Comparison of ENCODE assay signal across 8 cellular contexts in the genomic region with DNA sequence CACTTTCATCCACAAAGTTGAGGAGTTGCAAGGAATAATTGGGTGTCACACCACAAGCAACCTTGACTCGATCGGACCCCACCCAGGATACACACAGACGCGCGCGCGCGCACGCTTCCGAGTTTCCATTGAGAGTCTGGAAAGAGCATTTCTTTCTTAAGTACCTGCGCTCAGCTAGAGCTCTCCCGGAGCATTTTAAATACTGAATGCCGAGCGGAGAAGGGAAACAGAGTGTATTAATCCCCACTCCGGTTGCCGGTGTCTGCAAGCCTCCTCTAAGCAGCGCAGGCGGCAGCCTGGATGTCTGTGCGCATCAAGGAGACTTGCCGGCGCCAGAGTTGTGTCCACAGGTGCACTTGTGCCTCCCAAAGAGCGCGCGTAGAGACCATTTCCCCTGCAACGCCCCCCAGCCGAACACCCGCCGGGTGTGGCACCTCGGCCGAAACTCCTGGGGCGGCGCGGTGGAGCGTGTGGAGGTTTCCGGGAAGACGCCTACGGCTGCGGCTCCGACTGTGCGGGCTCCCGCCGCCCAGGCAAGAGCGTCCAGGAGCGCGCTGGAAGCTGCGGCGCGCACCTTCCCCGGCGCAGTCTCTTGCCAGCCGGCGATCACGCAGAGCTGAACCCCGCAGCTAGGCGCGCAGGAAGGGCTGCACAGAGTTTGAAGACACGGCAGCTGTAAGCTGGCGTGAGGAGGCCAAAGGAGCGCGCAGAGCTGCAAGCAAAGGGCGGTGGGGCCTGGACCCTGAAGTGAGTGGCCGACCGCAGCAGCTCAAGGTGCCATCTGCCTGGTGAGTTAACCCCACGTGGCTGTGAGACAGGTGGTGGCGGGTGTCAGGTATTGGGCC. TPM values are rescaled to one million over a fixed set of nuclear protein-coding genes. Genes with fewer than 3 reads are reported as not detected.
DNase-seq lines count a peak whose midpoint lies in the region; ATAC-seq and TF ChIP-seq lines count a peak whose summit lies in the region.

No MANE protein-coding gene starts in this region.

- H3K9me3 Mint-ChIP-seq in CD4-positive, alpha-beta memory T cell = peaks cover 0 to 21% (median 12%) of the 10 kb centered on the region in 8 donors

- H3K27me3 ChIP-seq in CD4-positive, alpha-beta memory T cell (ENCODE audit: insufficient read depth, low read length) = peaks cover 14% of the 10 kb centered on the region

- H3K4me1 Mint-ChIP-seq in CD4-positive, alpha-beta memory T cell = peaks cover 0 to 6% (median 4%) of the 10 kb centered on the region in 4 donors

- peak; percentile 28 to 38 for ATAC-seq in left cardiac atrium
- no peak for ATAC-seq in GM21381 (IDR thresholded peaks at IDR 0.05; ENCODE audit: unreplicated experiment)

- TF ChIP-seq CTCF in retinal pigment epithelial cell (conservative IDR thresholded peaks at IDR 0.05; ENCODE audit: low read depth, low read length) = no peak

- DNase-seq in HT-29 (ENCODE audit: low spot score) (peak; percentile 16), NCI-H526 treated with DMSO at 0.1 percent for 48 hours (lab: John Stamatoyannopoulos, UW) (peak; percentile 62), left cardiac atrium (no peak), retinal pigment epithelial cell (ENCODE audit: low read depth) (no peak)
- DNase-seq in CD4-positive, alpha-beta memory T cell = no peak
- no peak for DNase-seq in stimulated activated CD8-positive, alpha-beta memory T cell treated with anti-CD3 and anti-CD28 coated beads, Interleukin-4, amount 100 ng/mL, for 48 hours
- no peak for DNase-seq in stimulated activated CD4-positive, alpha-beta T cell treated with anti-CD3 and anti-CD28 coated beads, Interleukin-1b, Interleukin-23, amount 100 ng/mL, for 48 hours

- peak overlapping the region; percentile 22 for H3K4me3 ChIP-seq in retinal pigment epithelial cell (ENCODE audit: low read length)
- no peak overlapping the region for H3K4me3 ChIP-seq in CD4-positive, alpha-beta memory T cell (ENCODE audit: low read length in 2 of 2)

- H3K27ac Mint-ChIP-seq in CD4-positive, alpha-beta memory T cell = no peak overlapping the region

- H3K9me3 ChIP-seq in CD4-positive, alpha-beta memory T cell (ENCODE audit: control insufficient read depth in 1 of 2, low read length in 2 of 2) = no peaks in the 10 kb centered on the region

- POLR2A ChIA-PET in CD4-positive, alpha-beta memory T cell (lab: Charles Lee; ENCODE audit: partially characterized antibody) = no interaction called here

- H3K27ac ChIP-seq in CD4-positive, alpha-beta memory T cell (ENCODE audit: low read depth, low read length) = no peak overlapping the region

- H3K36me3 Mint-ChIP-seq in CD4-positive, alpha-beta memory T cell = no peaks in the 10 kb centered on the region

- no peak overlapping the region for H3K4me3 Mint-ChIP-seq in CD4-positive, alpha-beta memory T cell

- intact Hi-C loops in left cardiac atrium (cut with DNase I) = no loop called here
- intact Hi-C loops in CD4-positive, alpha-beta memory T cell (cut with micrococcal nuclease) = no loop called here

- no peaks in the 10 kb centered on the region for H3K36me3 ChIP-seq in CD4-positive, alpha-beta memory T cell (ENCODE audit: insufficient read depth, low read length)

- peaks cover 39 to 53% of the 10 kb centered on the region in 2 donors for H3K27me3 Mint-ChIP-seq in CD4-positive, alpha-beta memory T cell

- H3K4me1 ChIP-seq in CD4-positive, alpha-beta memory T cell (ENCODE audit: insufficient read depth, low read length) = no peaks in the 10 kb centered on the region

- CTCF ChIA-PET in CD4-positive, alpha-beta memory T cell (lab: Charles Lee; ENCODE audit: partially characterized antibody) = no interaction called here

RNA-seq across cellular contexts. Expression of a gene that starts 1.1 kb away (rescaled TPM):
- not detected in 2 replicates for total RNA-seq in HT-29 (2014; rRNA removed; shearing (Covaris generic))
- not detected for total RNA-seq in left cardiac atrium
- not detected for total RNA-seq in CD4-positive, alpha-beta memory T cell
- not detected for polyA plus RNA-seq in CD4-positive, alpha-beta memory T cell

Comparison
In these comparisons a context has a peak if more than half of its experiments do, and no peak if none do; other contexts are left out.
1. DNase-seq: peak in HT-29 (single experiment) and NCI-H526 treated with DMSO at 0.1 percent for 48 hours (single experiment); none in left cardiac atrium (single experiment), retinal pigment epithelial cell (single experiment), CD4-positive, alpha-beta memory T cell (0 of 5), stimulated activated CD8-positive, alpha-beta memory T cell treated with anti-CD3 and anti-CD28 coated beads, Interleukin-4, amount 100 ng/mL, for 48 hours (single experiment) and stimulated activated CD4-positive, alpha-beta T cell treated with anti-CD3 and anti-CD28 coated beads, Interleukin-1b, Interleukin-23, amount 100 ng/mL, for 48 hours (single experiment).